11 cellular contexts compared by ENCODE assay signal in genomic region chr11:11916981-11917399, GRCh38.
DNase-seq lines count a peak whose midpoint lies in the region; ATAC-seq, FAIRE-seq and TF ChIP-seq lines count a peak whose summit lies in the region.
"Had no signal": no experiment of that assay in that cellular context is flagged by ENCODE, and none has a peak within 500 bp of the region (broad histone marks: within the 10 kb centered on the region; RNA-seq: fewer than 3 reads in every experiment).

No MANE protein-coding gene starts in this region.

- H3K4me2 ChIP-seq in osteoblast (ENCODE audit: insufficient read depth, low read length): peak overlapping the region; percentile 12

- no peak for FAIRE-seq in RCC 7860 (lab: Jason Lieb, UNC)

- peak; percentile 84 for DNase-seq in EH (ENCODE audit: low read depth)
- peak; percentile 43 for DNase-seq in RCC 7860 (ENCODE audit: low spot score)
- peak; percentile 87 for DNase-seq in fibroblast of gingiva (ENCODE audit: low read depth)
- DNase-seq in osteoblast (ENCODE audit: insufficient read length, low spot score, missing footprints): no peak
- no peak for DNase-seq in HEK293T (ENCODE audit: extremely low spot score)
- no peak for DNase-seq in transverse colon
- no peak for DNase-seq in NCI-H1694 (lab: John Stamatoyannopoulos, UW)
- DNase-seq: activated CD8-positive, alpha-beta memory T cell treated with anti-CD3 and anti-CD28 coated beads for 24 hours; Peyer's patch; stimulated activated CD4-positive, alpha-beta T cell treated with anti-CD3 and anti-CD28 coated beads, Interleukin-4, amount 100 ng/mL, for 1 hour had no signal

- 94 to 100% methylated on average over 1 of the region's 1 CpG for WGBS in transverse colon (ENCODE audit: low coverage in 1 of 2), 2 donors

- H3K27me3 ChIP-seq in osteoblast (ENCODE audit: insufficient read depth, low read length): no peaks in the 10 kb centered on the region
- no peaks in the 10 kb centered on the region for H3K27me3 ChIP-seq in transverse colon
- H3K27me3 ChIP-seq: Peyer's patch had no signal

- peaks cover 8% of the 10 kb centered on the region for H3K36me3 ChIP-seq in osteoblast (ENCODE audit: insufficient read depth, low read length)
- H3K36me3 ChIP-seq in transverse colon: peaks cover 0 to 24% (median 6%) of the 10 kb centered on the region in 4 donors

- TF ChIP-seq CTCF in osteoblast (IDR thresholded peaks at IDR 0.05; ENCODE audit: extremely low read depth, low read depth, low read length) (no peak), transverse colon (IDR thresholded peaks at IDR 0.05) (no peak)

- H3K9me3 ChIP-seq in osteoblast (ENCODE audit: low read depth, low read length): no peaks in the 10 kb centered on the region
- no peaks in the 10 kb centered on the region for H3K9me3 ChIP-seq in transverse colon
- H3K9me3 ChIP-seq: Peyer's patch had no signal

- H3K4me1 ChIP-seq in osteoblast (ENCODE audit: insufficient read depth, low read length): peaks cover 11% of the 10 kb centered on the region
- no peaks in the 10 kb centered on the region for H3K4me1 ChIP-seq in transverse colon
- H3K4me1 ChIP-seq: Peyer's patch had no signal

- no peak for TF ChIP-seq POLR2A in transverse colon (IDR thresholded peaks at IDR 0.05)

- POLR2A ChIA-PET in HEK293T (lab: Yijun Ruan, JAX): no interaction called here

- H4K20me1 ChIP-seq in osteoblast (ENCODE audit: insufficient read depth, low read length): no peaks in the 10 kb centered on the region

- in situ Hi-C loops in transverse colon (cut with MboI; ENCODE audit: low pct_ligation_motif_present in 1 of 4, low pct_unique_long_range_greater_than_20kb in 1 of 4, low sequenced_read_pairs in 3 of 4): no loop called here

- H3K27ac ChIP-seq in osteoblast (ENCODE audit: low read depth, low read length): peak overlapping the region; percentile 54
- no peak overlapping the region for H3K27ac ChIP-seq in transverse colon
- H3K27ac ChIP-seq: Peyer's patch had no signal

- ATAC-seq in GM19023 (IDR thresholded peaks at IDR 0.05; ENCODE audit: unreplicated experiment): no peak

- H3K4me3 ChIP-seq in osteoblast (ENCODE audit: insufficient read depth, low read length) (no peak overlapping the region), transverse colon (no peak overlapping the region)
- H3K4me3 ChIP-seq: Peyer's patch had no signal

- H3K79me2 ChIP-seq in osteoblast (ENCODE audit: insufficient read depth, low read length): no peaks in the 10 kb centered on the region

- no peak overlapping the region for H2AFZ ChIP-seq in osteoblast (ENCODE audit: low read length)

- CTCF ChIA-PET in HEK293T (lab: Yijun Ruan, JAX): no interaction called here

- intact Hi-C loops in transverse colon (cut with DNase I; ENCODE audit: low total_unique reads): no loop called here

- TF ChIP-seq EP300 in transverse colon (IDR thresholded peaks at IDR 0.05; ENCODE audit: low read depth): no peak

TF ChIP-seq in HEK293T, 16 proteins besides CTCF, POLR2A, EP300 and RAD21:
- TF ChIP-seq TARDBP (IDR thresholded peaks at IDR 0.05) (no peak), L3MBTL2 (conservative IDR thresholded peaks at IDR 0.05) (no peak), ARNT (IDR thresholded peaks at IDR 0.05) (no peak), FOXM1 (IDR thresholded peaks at IDR 0.05; ENCODE audit: borderline replicate concordance) (no peak), SUZ12 (IDR thresholded peaks at IDR 0.05) (no peak), FOXK2 (IDR thresholded peaks at IDR 0.05) (no peak), PKNOX1 (IDR thresholded peaks at IDR 0.05) (no peak), NFRKB (IDR thresholded peaks at IDR 0.05) (no peak), LEF1 (IDR thresholded peaks at IDR 0.05; ENCODE audit: borderline replicate concordance) (no peak), CTBP1 (IDR thresholded peaks at IDR 0.05; ENCODE audit: borderline replicate concordance) (no peak), ZNF384 (IDR thresholded peaks at IDR 0.05) (no peak)

Comparison
In these comparisons a context has a peak if more than half of its experiments do, and no peak if none do; other contexts are left out.
1. DNase-seq: peak in EH (single experiment), RCC 7860 (single experiment) and fibroblast of gingiva (single experiment); none in osteoblast (single experiment), HEK293T (single experiment), transverse colon (single experiment) and NCI-H1694 (single experiment).